ENCODE assay signal across 12 cellular contexts in the genomic region with DNA sequence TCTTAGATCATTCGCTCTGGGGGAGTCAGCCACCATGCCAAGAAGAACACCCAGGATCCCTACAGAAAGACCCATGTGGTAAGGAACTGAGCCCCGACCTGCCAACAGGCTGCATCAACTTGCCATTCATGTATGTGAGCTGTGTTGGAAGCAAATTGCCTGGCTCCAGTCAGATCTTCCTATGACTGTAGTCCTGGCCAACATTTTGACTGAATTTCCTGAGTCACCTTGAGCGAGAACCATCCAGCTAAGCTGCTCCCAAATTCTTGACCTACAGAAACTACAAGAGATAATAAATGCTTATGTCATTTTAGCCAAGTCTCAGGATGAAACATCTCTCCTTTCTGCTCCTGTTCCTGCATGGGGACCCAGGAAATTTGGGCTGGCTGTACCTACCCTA.
"Had no signal": no experiment of that assay in that cellular context is flagged by ENCODE, and none has a peak within 500 bp of the region (broad histone marks: within the 10 kb centered on the region; RNA-seq: fewer than 3 reads in every experiment).

No MANE protein-coding gene starts in this region.

- H3K27me3 ChIP-seq: heart left ventricle, suprapubic skin, thyroid gland had no signal

- H3K36me3 ChIP-seq: heart left ventricle, suprapubic skin, thyroid gland had no signal

- DNase-seq: effector memory CD4-positive, alpha-beta T cell; foreskin melanocyte; heart left ventricle; hypothalamus; kidney glomerular epithelial cell; naive thymus-derived CD4-positive, alpha-beta T cell; nephron progenitor cell; stimulated activated CD4-positive, alpha-beta T cell treated with anti-CD3 and anti-CD28 coated beads, Interleukin-2, amount 100 ng/mL, for 24 hours; stimulated activated naive CD8-positive, alpha-beta T cell treated with anti-CD3 and anti-CD28 coated beads, Interleukin-15, Interleukin-2, amounts not matched to agents 100 U/mL and 50 U/mL, for 24 hours; thyroid gland had no signal

- H3K4me1 ChIP-seq: thyroid gland had no signal

- H3K4me3 ChIP-seq: heart left ventricle, skin epidermis, suprapubic skin, thyroid gland had no signal

- H3K9me3 ChIP-seq: heart left ventricle, suprapubic skin, thyroid gland had no signal

- H3K27ac ChIP-seq: heart left ventricle, skin epidermis, suprapubic skin, thyroid gland had no signal
